Comparison of ENCODE assay signal across 16 cellular contexts in genomic region chr17:64131606-64132270, GRCh38. TPM values are rescaled to one million over a fixed set of nuclear protein-coding genes. Genes with fewer than 3 reads are reported as not detected.
DNase-seq lines count a peak whose midpoint lies in the region; ATAC-seq and TF ChIP-seq lines count a peak whose summit lies in the region.
"Had no signal": no experiment of that assay in that cellular context is flagged by ENCODE, and none has a peak within 500 bp of the region (broad histone marks: within the 10 kb centered on the region; RNA-seq: fewer than 3 reads in every experiment).

No MANE protein-coding gene starts in this region.

- H3K4me3 ChIP-seq in MM.1S (ENCODE audit: low read length): peak overlapping the region; percentile 62; the same call in 1 of the 2 replicates
- no peak overlapping the region for H3K4me3 ChIP-seq in esophagus muscularis mucosa
- H3K4me3 ChIP-seq in tibial artery: no peak overlapping the region
- no peak overlapping the region for H3K4me3 ChIP-seq in mesendoderm (ENCODE audit: low read length)
- no peak overlapping the region for H3K4me3 ChIP-seq in testis
- H3K4me3 ChIP-seq: colonic mucosa had no signal

- H3K27me3 ChIP-seq in MM.1S (replicated peaks; ENCODE audit: insufficient read depth, low read length): no peaks in the 10 kb centered on the region
- H3K27me3 ChIP-seq in esophagus muscularis mucosa: no peaks in the 10 kb centered on the region
- no peaks in the 10 kb centered on the region for H3K27me3 ChIP-seq in tibial artery
- no peaks in the 10 kb centered on the region for H3K27me3 ChIP-seq in mesendoderm (ENCODE audit: insufficient read depth, low read length, poor library complexity)
- no peaks in the 10 kb centered on the region for H3K27me3 ChIP-seq in testis
- H3K27me3 ChIP-seq: colonic mucosa had no signal

- TF ChIP-seq POLR2A in esophagus muscularis mucosa (IDR thresholded peaks at IDR 0.05; ENCODE audit: low read depth) (no peak), testis (IDR thresholded peaks at IDR 0.05) (no peak)

- H3K27ac ChIP-seq in MM.1S (ENCODE audit: low read length): peak overlapping the region; percentile 91
- H3K27ac ChIP-seq in esophagus muscularis mucosa (replicated peaks in 1 of 4): peak overlapping the region in 3 of 4 donors; percentile 94 to 99 (median 98)
- peak overlapping the region; percentile 98 to 99 for H3K27ac ChIP-seq in tibial artery
- H3K27ac ChIP-seq in mesendoderm (ENCODE audit: low read depth, low read length): no peak overlapping the region
- H3K27ac ChIP-seq in testis: peak overlapping the region in 1 of 2 donors; percentile 94
- H3K27ac ChIP-seq: colonic mucosa had no signal

- TF ChIP-seq EP300 in esophagus muscularis mucosa (IDR thresholded peaks at IDR 0.05): no peak

- H4K8ac ChIP-seq in mesendoderm (ENCODE audit: low read depth, low read length): no peak overlapping the region

- H3K9me3 ChIP-seq in MM.1S (replicated peaks; ENCODE audit: insufficient read depth, low read length) (no peaks in the 10 kb centered on the region), esophagus muscularis mucosa (no peaks in the 10 kb centered on the region), tibial artery (no peaks in the 10 kb centered on the region), testis (no peaks in the 10 kb centered on the region)
- H3K9me3 ChIP-seq: colonic mucosa had no signal

- 86% methylated on average over 5 of the region's 5 CpGs for WGBS in esophagus muscularis mucosa
- WGBS in mesendoderm (ENCODE audit: extremely low coverage, insufficient coverage, low lambda C conversion rate): no CpG with 5 or more reads among the region's 5 CpGs
- 66% methylated on average over 5 of the region's 5 CpGs for WGBS in testis, 2 donors

- TF ChIP-seq CTCF in MM.1S (IDR thresholded peaks at IDR 0.05; ENCODE audit: low read length) (no peak), esophagus muscularis mucosa (IDR thresholded peaks at IDR 0.05) (no peak), tibial artery (IDR thresholded peaks at IDR 0.05) (no peak), testis (IDR thresholded peaks at IDR 0.05) (no peak)

- H4K20me1 ChIP-seq in MM.1S (ENCODE audit: insufficient read depth, low read length): peaks cover 4% of the 10 kb centered on the region

- H3K36me3 Mint-ChIP-seq in activated T-cell treated with anti-CD3 and anti-CD28 coated beads, Interleukin-2, amount 50 U/mL, for 72 hours (ENCODE audit: insufficient read depth in 2 of 2): peaks cover 0 to 4% of the 10 kb centered on the region in 2 donors
- H3K36me3 Mint-ChIP-seq in activated T-cell treated with anti-CD3 and anti-CD28 coated beads, Interleukin-2, amount 50 U/mL, for 4 hours (ENCODE audit: insufficient read depth): no peaks in the 10 kb centered on the region
- H3K36me3 Mint-ChIP-seq: naive B cell had no signal

- no peaks in the 10 kb centered on the region for H3K79me1 ChIP-seq in mesendoderm (ENCODE audit: low read length)

- H3K79me2 ChIP-seq in MM.1S (ENCODE audit: low read length): peaks cover 44% of the 10 kb centered on the region
- H3K79me2 ChIP-seq in mesendoderm (ENCODE audit: control insufficient read depth, insufficient read depth, low read length): no peaks in the 10 kb centered on the region

- 0 out of 2 replicates have a peak overlapping the region, but pooled peaks have one; percentile 4 for H2AFZ ChIP-seq in MM.1S (ENCODE audit: low read length)

- intact Hi-C loops in esophagus muscularis mucosa (cut with DNase I) (loop anchor here (10.0 kb wide), 1 partner anchor 217 kb away; the partner anchor contains the start of genes CSHL1 and GH1), tibial artery (cut with DNase I; ENCODE audit: low total_unique reads) (loop anchor here (5.0 to 10.0 kb wide), 2 partner anchors 67 to 104 kb away; no protein-coding TSS in a partner anchor), testis (cut with DNase I; ENCODE audit: low total_unique reads) (loop anchor here (5.0 kb wide), 1 partner anchor 104 kb away; no protein-coding TSS in a partner anchor)

- no peaks in the 10 kb centered on the region for H3K9me3 Mint-ChIP-seq in activated T-cell treated with anti-CD3 and anti-CD28 coated beads, Interleukin-2, amount 50 U/mL, for 72 hours
- no peaks in the 10 kb centered on the region for H3K9me3 Mint-ChIP-seq in activated T-cell treated with anti-CD3 and anti-CD28 coated beads, Interleukin-2, amount 50 U/mL, for 4 hours
- H3K9me3 Mint-ChIP-seq: naive B cell had no signal

- peaks cover 37% of the 10 kb centered on the region for H3K4me1 Mint-ChIP-seq in activated T-cell treated with anti-CD3 and anti-CD28 coated beads, Interleukin-2, amount 50 U/mL, for 72 hours (ENCODE audit: low read depth)
- H3K4me1 Mint-ChIP-seq in activated T-cell treated with anti-CD3 and anti-CD28 coated beads, Interleukin-2, amount 50 U/mL, for 4 hours (ENCODE audit: low read depth): peaks cover 34% of the 10 kb centered on the region

- H3K56ac ChIP-seq in mesendoderm (ENCODE audit: low read length): no peak overlapping the region

- no peak overlapping the region for H2AK5ac ChIP-seq in mesendoderm (ENCODE audit: low read length)

- H3K9ac ChIP-seq in MM.1S (ENCODE audit: low read length) (peak overlapping the region; percentile 83; the same call in 1 of the 2 replicates), mesendoderm (ENCODE audit: low read length) (no peak overlapping the region)

- H4K5ac ChIP-seq in mesendoderm (ENCODE audit: low read length): no peak overlapping the region

- H2BK120ac ChIP-seq in mesendoderm (ENCODE audit: low read depth, low read length): no peak overlapping the region

- no peak overlapping the region for H3K23ac ChIP-seq in mesendoderm (ENCODE audit: low read length)

- peak overlapping the region; percentile 42 for H3K27ac Mint-ChIP-seq in activated T-cell treated with anti-CD3 and anti-CD28 coated beads, Interleukin-2, amount 50 U/mL, for 72 hours

- no peak for DNase-seq in activated T-cell treated with anti-CD3 and anti-CD28 coated beads, Interleukin-2, amount 50 U/mL, for 72 hours
- no peak for DNase-seq in activated T-cell treated with anti-CD3 and anti-CD28 coated beads, Interleukin-2, amount 50 U/mL, for 4 hours
- DNase-seq in MM.1S (peak; percentile 73), esophagus muscularis mucosa (ENCODE audit: extremely low spot score) (no peak), tibial artery (no peak), mesendoderm (no peak), testis (no peak), NCI-H526 treated with DMSO at 0.1 percent for 48 hours (lab: John Stamatoyannopoulos, UW) (no peak)
- DNase-seq: activated CD8-positive, alpha-beta memory T cell treated with anti-CD3 and anti-CD28 coated beads, Interleukin-2, amount 50 U/mL, for 48 hours; colonic mucosa; DMS153; hippocampal formation; left cardiac atrium; naive B cell; NCI-H1048 had no signal

- H3K18ac ChIP-seq in mesendoderm (ENCODE audit: low read length): no peak overlapping the region

- H3K27me3 Mint-ChIP-seq in activated T-cell treated with anti-CD3 and anti-CD28 coated beads, Interleukin-2, amount 50 U/mL, for 72 hours (ENCODE audit: low read depth): no peaks in the 10 kb centered on the region
- no peaks in the 10 kb centered on the region for H3K27me3 Mint-ChIP-seq in activated T-cell treated with anti-CD3 and anti-CD28 coated beads, Interleukin-2, amount 50 U/mL, for 4 hours (ENCODE audit: low read depth)

- no peak for ATAC-seq in activated T-cell treated with anti-CD3 and anti-CD28 coated beads, Interleukin-2, amount 50 U/mL, for 72 hours (replicated peaks in 1 of 2)
- no peak for ATAC-seq in activated T-cell treated with anti-CD3 and anti-CD28 coated beads, Interleukin-2, amount 50 U/mL, for 4 hours
- ATAC-seq: left cardiac atrium, sciatic nerve had no signal

- H3K4me1 ChIP-seq in MM.1S (ENCODE audit: low read length) (peaks cover 21% of the 10 kb centered on the region), esophagus muscularis mucosa (peaks cover 27 to 35% (median 32%) of the 10 kb centered on the region in 4 donors), tibial artery (peaks cover 0 to 32% (median 15%) of the 10 kb centered on the region in 4 donors), mesendoderm (ENCODE audit: control insufficient read depth, low read depth, low read length) (peaks cover 7% of the 10 kb centered on the region), testis (peaks cover 11% of the 10 kb centered on the region)

- no peak overlapping the region for H3K4ac ChIP-seq in mesendoderm (ENCODE audit: low read depth, low read length)

- H3K4me2 ChIP-seq in MM.1S (ENCODE audit: low read depth, low read length) (peak overlapping the region; percentile 85), mesendoderm (ENCODE audit: low read length) (no peak overlapping the region)

- H2BK15ac ChIP-seq in mesendoderm (replicated peaks; ENCODE audit: low read depth): no peak overlapping the region

- H3K9me2 ChIP-seq in MM.1S (replicated peaks; ENCODE audit: insufficient read depth, low read length): no peaks in the 10 kb centered on the region

- H3F3A ChIP-seq in MM.1S (ENCODE audit: insufficient read depth, low read length): peaks cover 46% of the 10 kb centered on the region

- peak overlapping the region; percentile 84 to 92 for H3K4me3 Mint-ChIP-seq in activated T-cell treated with anti-CD3 and anti-CD28 coated beads, Interleukin-2, amount 50 U/mL, for 72 hours
- H3K4me3 Mint-ChIP-seq in activated T-cell treated with anti-CD3 and anti-CD28 coated beads, Interleukin-2, amount 50 U/mL, for 4 hours: no peak overlapping the region

- H2BK5ac ChIP-seq in mesendoderm (ENCODE audit: low read length): no peak overlapping the region

- H3K36me3 ChIP-seq in MM.1S (replicated peaks; ENCODE audit: insufficient read depth, low read length): no peaks in the 10 kb centered on the region
- H3K36me3 ChIP-seq in esophagus muscularis mucosa: no peaks in the 10 kb centered on the region
- no peaks in the 10 kb centered on the region for H3K36me3 ChIP-seq in tibial artery
- no peaks in the 10 kb centered on the region for H3K36me3 ChIP-seq in mesendoderm (ENCODE audit: control insufficient read depth, insufficient read depth, low read length)
- no peaks in the 10 kb centered on the region for H3K36me3 ChIP-seq in testis (ENCODE audit: low read depth, missing control alignments)
- H3K36me3 ChIP-seq: colonic mucosa had no signal

RNA-seq across cellular contexts. Expression of gene ERN1, which starts 1.8 kb away (rescaled TPM):
- 10 to 100 TPM; 58.1 to 98.3 TPM for total RNA-seq in activated T-cell treated with anti-CD3 and anti-CD28 coated beads, Interleukin-2, amount 50 U/mL, for 72 hours
- total RNA-seq in activated T-cell treated with anti-CD3 and anti-CD28 coated beads, Interleukin-2, amount 50 U/mL, for 4 hours: 10 to 100 TPM; 16.2 to 29.3 (median 21.0) TPM
- total RNA-seq in esophagus muscularis mucosa (10 to 100 TPM in 1 of 4 donors, 1 to 10 TPM in 3; 6.2 to 11.2 (median 9.3) TPM), testis (10 to 100 TPM; 12.8 to 13.0 TPM)
- 3.3 TPM for polyA plus RNA-seq in mesendoderm (2013, experiment 1 of 2)
- 2.9 TPM for polyA plus RNA-seq in mesendoderm (2013, experiment 2 of 2)
- polyA plus RNA-seq in testis (ENCODE audit: insufficient read depth, low read depth, low replicate concordance): 7.0 TPM
